8 cellular contexts compared by ENCODE assay signal in the genomic region with DNA sequence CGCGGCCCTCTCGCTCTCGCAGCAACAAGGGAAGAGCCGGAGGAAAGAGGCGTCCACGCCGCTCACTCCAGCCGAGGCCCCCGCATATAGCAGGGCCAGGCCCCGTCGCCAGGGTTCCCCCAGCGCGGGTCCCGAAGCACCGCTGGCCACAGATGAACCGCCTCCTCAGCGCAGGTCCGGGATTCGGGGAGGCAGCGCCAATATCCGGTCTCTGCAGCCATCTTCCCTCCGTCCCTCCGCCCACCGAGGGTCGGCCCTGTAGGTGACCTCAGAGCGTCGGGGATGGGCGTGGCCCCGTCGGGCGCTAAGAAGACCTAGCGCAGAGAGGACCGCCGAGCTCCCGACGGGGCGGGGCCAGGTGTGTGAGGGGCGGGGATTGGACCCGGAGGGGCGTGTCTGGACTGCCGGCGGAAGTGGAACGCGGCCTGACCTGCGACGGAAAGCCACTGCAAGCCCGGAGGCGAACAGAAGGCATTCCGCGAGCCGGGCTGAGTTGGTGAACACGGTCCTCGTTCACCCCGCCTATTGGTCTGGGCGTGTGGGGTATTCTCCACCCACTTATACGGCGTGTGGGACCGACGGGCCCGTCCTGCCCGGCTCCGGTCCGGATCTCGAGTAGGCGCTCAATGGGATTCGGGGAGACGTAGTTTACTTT. TPM values are rescaled to one million over a fixed set of nuclear protein-coding genes. Genes with fewer than 3 reads are reported as not detected.
DNase-seq lines count a peak whose midpoint lies in the region; ATAC-seq and TF ChIP-seq lines count a peak whose summit lies in the region.

No MANE protein-coding gene starts in this region.

- H3K9me3 ChIP-seq in adrenal gland (replicated peaks in 1 of 3), result peaks cover 0 to 20% (median 0%) of the 10 kb centered on the region in 3 donors
- peaks cover 0 to 35% (median 29%) of the 10 kb centered on the region in 12 donors for H3K9me3 ChIP-seq in heart left ventricle

- no peaks in the 10 kb centered on the region for H3K27me3 Mint-ChIP-seq in type B pancreatic cell

- H3K27ac Mint-ChIP-seq in type B pancreatic cell, result peak overlapping the region; percentile 98

- DNase-seq in GM13976 (ENCODE audit: low spot score), result peak; percentile 100
- DNase-seq in NCI-H1436 treated with DMSO at 0.1 percent for 48 hours (lab: John Stamatoyannopoulos, UW), result peak; percentile 69
- peak; percentile 96 for DNase-seq in T follicular helper cell (ENCODE audit: low read depth)
- DNase-seq in adrenal gland, result peak; percentile 95 to 97 (median 96)
- peak; percentile 93 to 97 (median 96) for DNase-seq in heart left ventricle
- DNase-seq in pons (ENCODE audit: low spot score), result peak; percentile 84
- peak; percentile 98 for DNase-seq in type B pancreatic cell (ENCODE audit: extremely low spot score, unreplicated experiment)

- peak overlapping the region; percentile 97 for H3K4me3 Mint-ChIP-seq in type B pancreatic cell

- no peak for TF ChIP-seq CTCF in GM13976 (IDR thresholded peaks at IDR 0.05; ENCODE audit: borderline replicate concordance, control extremely low read depth, extremely low read depth, insufficient read depth, missing control alignments)
- no peak for TF ChIP-seq CTCF in adrenal gland (IDR thresholded peaks at IDR 0.05)
- TF ChIP-seq CTCF in heart left ventricle (IDR thresholded peaks at IDR 0.05), result no peak
- TF ChIP-seq CTCF in type B pancreatic cell (conservative IDR thresholded peaks at IDR 0.05), result peak; percentile 22

- H3K4me1 Mint-ChIP-seq in type B pancreatic cell (ENCODE audit: unreplicated experiment), result peaks cover 13% of the 10 kb centered on the region

- ATAC-seq in HG02852 (IDR thresholded peaks at IDR 0.05; ENCODE audit: unreplicated experiment) (peak; percentile 94), heart left ventricle (peak; percentile 99)

- H3K4me1 ChIP-seq in adrenal gland (replicated peaks in 1 of 2), result peaks cover 5 to 12% of the 10 kb centered on the region in 2 donors
- H3K4me1 ChIP-seq in heart left ventricle, result peaks cover 0 to 20% (median 5%) of the 10 kb centered on the region in 12 donors

- peaks cover 9% of the 10 kb centered on the region for H3K9me3 Mint-ChIP-seq in type B pancreatic cell

- H3K27me3 ChIP-seq in adrenal gland (no peaks in the 10 kb centered on the region), heart left ventricle (no peaks in the 10 kb centered on the region)

- TF ChIP-seq POLR2A in adrenal gland (IDR thresholded peaks at IDR 0.05) (peak; percentile 79 to 91), heart left ventricle (IDR thresholded peaks at IDR 0.05) (peak; percentile 35 to 68)

- 0 to 1% (median 0%) methylated on average over 18 to 68 of the region's 68 CpGs; no CpG with 5 or more reads in 1 of the 4 donors for WGBS in adrenal gland, 4 donors
- WGBS in heart left ventricle, 4 donors, result 0 to 1% (median 1%) methylated on average over 24 to 68 of the region's 68 CpGs

- intact Hi-C loops in adrenal gland (cut with DNase I), result no loop called here
- intact Hi-C loops in heart left ventricle (cut with DNase I), result loop anchor here in 4 of 10 donors (1.0 to 10.0 kb wide), 5 partner anchors 26 to 231 kb away; partner anchors contain the start of genes MTHFS (in 3 of the 4), FAH (in 2 of the 4) and ZFAND6 (in 1 of the 4)

- H3K36me3 Mint-ChIP-seq in type B pancreatic cell, result peaks cover 38% of the 10 kb centered on the region

- peak overlapping the region; percentile 16 to 84 (median 72) for H3K4me3 ChIP-seq in adrenal gland
- peak overlapping the region; percentile 56 to 98 (median 85) for H3K4me3 ChIP-seq in heart left ventricle

- no peaks in the 10 kb centered on the region for H3K36me3 ChIP-seq in adrenal gland (replicated peaks in 1 of 2)
- H3K36me3 ChIP-seq in heart left ventricle, result peaks cover 0 to 23% (median 0%) of the 10 kb centered on the region in 9 donors

- H3K27ac ChIP-seq in adrenal gland (peak overlapping the region; percentile 84 to 96 (median 90)), heart left ventricle (peak overlapping the region; percentile 81 to 98 (median 94))

- in situ Hi-C loops in GM13976 (cut with MboI; ENCODE audit: low sequenced_read_pairs, unreplicated experiment), result no loop called here

RNA-seq across cellular contexts. Expression of gene MTHFS, which starts 26.8 kb away (rescaled TPM):
- total RNA-seq in adrenal gland, result 10 to 100 TPM in 7 of 8 donors, 1 to 10 TPM in 1; 8.7 to 59.3 (median 28.2) TPM
- polyA plus RNA-seq in adrenal gland, result 10 to 100 TPM; 25.8 to 63.6 (median 53.6) TPM
- 10 to 100 TPM in 6 of 9 donors, 1 to 10 TPM in 3; 5.7 to 24.1 (median 13.2) TPM for total RNA-seq in heart left ventricle
- 10 to 100 TPM; 35.7 to 45.5 TPM for polyA plus RNA-seq in heart left ventricle
- 22.7 and 27.6 TPM in 2 replicates for total RNA-seq in type B pancreatic cell (ENCODE audit: low replicate concordance)

RNA-seq across cellular contexts. Expression of gene BCL2A1, which starts 47.4 kb away (rescaled TPM):
- total RNA-seq in adrenal gland (1 to 10 TPM in 4 of 8 donors, under 1 TPM in 3, not detected in 1; 0.56 to 4.2 (median 1.0) TPM), heart left ventricle (10 to 100 TPM in 1 of 9 donors, 1 to 10 TPM in 3, under 1 TPM in 4, not detected in 1; 0.32 to 28.6 (median 0.99) TPM), type B pancreatic cell (ENCODE audit: low replicate concordance) (not detected in 2 replicates)
- polyA plus RNA-seq in adrenal gland (10 to 100 TPM in 1 of 3 donors, 1 to 10 TPM in 2; 1.4 to 19.1 (median 1.8) TPM), heart left ventricle (1 to 10 TPM in 1 of 2 donors, under 1 TPM in 1; 0.23 to 1.2 TPM)

Comparison
In these comparisons a context has a peak if more than half of its experiments do, and no peak if none do; other contexts are left out.
1. Peak in every context shown above with its lines: DNase-seq, ATAC-seq, H3K4me3 ChIP-seq and H3K27ac ChIP-seq.